8 cellular contexts compared by ENCODE assay signal in genomic region chr5:132736853-132737833, GRCh38. TPM values are rescaled to one million over a fixed set of nuclear protein-coding genes. Genes with fewer than 3 reads are reported as not detected.
DNase-seq lines count a peak whose midpoint lies in the region; FAIRE-seq and TF ChIP-seq lines count a peak whose summit lies in the region.

Gene KIF3A (minus strand): TSS chr5:132737546. CDS start chr5:132737419, 127 bp downstream.

- H3F3A ChIP-seq in MM.1S (ENCODE audit: insufficient read depth, low read length): 0 out of 2 replicates have a peak, but pooled peaks cover 4% of the 10 kb centered on the region

- H3K36me3 ChIP-seq in HAP-1 (replicated peaks) (0 out of 2 replicates have a peak, but pooled peaks cover 4% of the 10 kb centered on the region), MM.1S (replicated peaks; ENCODE audit: insufficient read depth, low read length) (no peaks in the 10 kb centered on the region), stomach smooth muscle (ENCODE audit: control insufficient read depth in 2 of 2, insufficient read depth in 2 of 2, low read length in 2 of 2) (no peaks in the 10 kb centered on the region)

- peak within 1 kb of the TSS; percentile 93 for H2AFZ ChIP-seq in MM.1S (ENCODE audit: low read length)

- peaks cover 19% of the 10 kb centered on the region for H3K4me1 ChIP-seq in HAP-1
- peaks cover 14% of the 10 kb centered on the region; the same call in 1 of the 2 replicates for H3K4me1 ChIP-seq in MM.1S (ENCODE audit: low read length)
- peaks cover 13% of the 10 kb centered on the region for H3K4me1 ChIP-seq in stomach smooth muscle (ENCODE audit: control insufficient read depth, insufficient read depth, low read length)

- H3K9ac ChIP-seq in MM.1S (ENCODE audit: low read length): peak within 1 kb of the TSS; percentile 76
- H3K9ac ChIP-seq in stomach smooth muscle (ENCODE audit: low read length in 2 of 2): peak within 1 kb of the TSS; percentile 66 to 72

- peaks cover 44% of the 10 kb centered on the region for H3K4me1 Mint-ChIP-seq in neural crest cell

- H3K27me3 ChIP-seq in HAP-1 (ENCODE audit: low read depth) (no peaks in the 10 kb centered on the region), MM.1S (replicated peaks; ENCODE audit: insufficient read depth, low read length) (no peaks in the 10 kb centered on the region), stomach smooth muscle (ENCODE audit: control insufficient read depth in 1 of 2, insufficient read depth in 2 of 2, low read length in 2 of 2) (no peaks in the 10 kb centered on the region)

- peaks cover 12% of the 10 kb centered on the region for H3K79me2 ChIP-seq in MM.1S (ENCODE audit: low read length)

- in situ Hi-C loops in HAP-1 (cut with MboI; ENCODE audit: low sequenced_read_pairs): no loop called here

- peak within 1 kb of the TSS; percentile 88 for H3K4me3 ChIP-seq in HAP-1
- peak within 1 kb of the TSS; percentile 80 for H3K4me3 ChIP-seq in MM.1S (ENCODE audit: low read length)
- peak within 1 kb of the TSS; percentile 82 to 85 for H3K4me3 ChIP-seq in foreskin fibroblast (ENCODE audit: low read depth in 1 of 2, low read length in 2 of 2)
- peak within 1 kb of the TSS; percentile 83 to 93 for H3K4me3 ChIP-seq in stomach smooth muscle (ENCODE audit: low read length in 2 of 2)

- FAIRE-seq in G401.6 (lab: Jason Lieb, UNC): peak; percentile 97

- TF ChIP-seq CTCF in MM.1S (IDR thresholded peaks at IDR 0.05; ENCODE audit: low read length) (no peak), foreskin fibroblast (IDR thresholded peaks at IDR 0.05; ENCODE audit: low read depth, low read length) (no peak), neural crest cell (conservative IDR thresholded peaks at IDR 0.05) (peak; percentile 34)

- H3K9me2 ChIP-seq in MM.1S (replicated peaks; ENCODE audit: insufficient read depth, low read length): no peaks in the 10 kb centered on the region

- no peaks in the 10 kb centered on the region for H4K20me1 ChIP-seq in MM.1S (ENCODE audit: insufficient read depth, low read length)

- peak within 1 kb of the TSS; percentile 95 for H3K4me3 Mint-ChIP-seq in neural crest cell

- DNase-seq in HAP-1 (ENCODE audit: low spot score in 2 of 2): peak; percentile 90 to 99
- DNase-seq in MM.1S: peak; percentile 99
- peak; percentile 86 for DNase-seq in SIG-M5 (lab: John Stamatoyannopoulos, UW)
- peak; percentile 96 for DNase-seq in activated gamma-delta T cell (lab: John Stamatoyannopoulos, UW)
- peak; percentile 93 to 98 for DNase-seq in foreskin fibroblast
- peak; percentile 94 for DNase-seq in neural crest cell (ENCODE audit: low read depth, low spot score)

- no peaks in the 10 kb centered on the region for H3K9me3 ChIP-seq in HAP-1
- no peaks in the 10 kb centered on the region for H3K9me3 ChIP-seq in MM.1S (replicated peaks; ENCODE audit: insufficient read depth, low read length)
- no peaks in the 10 kb centered on the region for H3K9me3 ChIP-seq in stomach smooth muscle (ENCODE audit: control insufficient read depth in 2 of 2, low read length in 2 of 2)

- H3K27ac Mint-ChIP-seq in neural crest cell (ENCODE audit: unreplicated experiment): peak within 1 kb of the TSS; percentile 55

- H3K9me3 Mint-ChIP-seq in neural crest cell: no peaks in the 10 kb centered on the region

- no peaks in the 10 kb centered on the region for H3K36me3 Mint-ChIP-seq in neural crest cell (ENCODE audit: low read depth)

- peak within 1 kb of the TSS; percentile 84 for H3K4me2 ChIP-seq in MM.1S (ENCODE audit: low read depth, low read length)

- H3K27ac ChIP-seq in MM.1S (ENCODE audit: low read length): peak within 1 kb of the TSS; percentile 75; the same call in 1 of the 2 replicates
- no peak within 1 kb of the TSS for H3K27ac ChIP-seq in stomach smooth muscle (ENCODE audit: low read length)

- peaks cover 29% of the 10 kb centered on the region for H3K27me3 Mint-ChIP-seq in neural crest cell (ENCODE audit: low read depth)

RNA-seq across cellular contexts. Expression of gene KIF3A, which starts in this region (rescaled TPM):
- 22.6 and 23.8 TPM in 2 replicates for total RNA-seq in neural crest cell
